Comparison of ENCODE assay signal across 8 cellular contexts in genomic region chr4:118398226-118399090, GRCh38. TPM values are rescaled to one million over a fixed set of nuclear protein-coding genes. Genes with fewer than 3 reads are reported as not detected.
DNase-seq lines count a peak whose midpoint lies in the region; ATAC-seq and TF ChIP-seq lines count a peak whose summit lies in the region.
"Had no signal": no experiment of that assay in that cellular context is flagged by ENCODE, and none has a peak within 500 bp of the region (broad histone marks: within the 10 kb centered on the region; RNA-seq: fewer than 3 reads in every experiment).

No MANE protein-coding gene starts in this region.

- H2BK15ac ChIP-seq in IMR-90 (ENCODE audit: low read depth, low read length) (peak overlapping the region; percentile 51; the same call in 1 of the 3 replicates), mesendoderm (replicated peaks; ENCODE audit: low read depth) (no peak overlapping the region)

- H3K23ac ChIP-seq in IMR-90 (ENCODE audit: low read depth, low read length) (no peak overlapping the region), mesendoderm (ENCODE audit: low read length) (no peak overlapping the region)

- TF ChIP-seq CTCF in IMR-90 (conservative IDR thresholded peaks at IDR 0.05; ENCODE audit: low read depth, low read length), result no peak
- TF ChIP-seq CTCF in GM13976 (IDR thresholded peaks at IDR 0.05; ENCODE audit: borderline replicate concordance, control extremely low read depth, extremely low read depth, insufficient read depth, missing control alignments), result no peak

- H3K4me3 Mint-ChIP-seq in activated CD4-positive, alpha-beta T cell treated with anti-CD3 and anti-CD28 coated beads, Interleukin-2, amount 10 ng/mL, durations not matched to agents 7 days and 5 days, result no peak overlapping the region

- WGBS in IMR-90 (ENCODE audit: extremely low coverage in 2 of 2, insufficient read length in 1 of 2), 2 experiments, result no CpG with 5 or more reads among the region's 5 CpGs
- no CpG with 5 or more reads among the region's 5 CpGs for WGBS in mesendoderm (ENCODE audit: extremely low coverage, insufficient coverage, low lambda C conversion rate)

- H3K36me3 Mint-ChIP-seq in activated CD4-positive, alpha-beta T cell treated with anti-CD3 and anti-CD28 coated beads, Interleukin-2, amount 10 ng/mL, durations not matched to agents 7 days and 5 days (ENCODE audit: low read depth), result no peaks in the 10 kb centered on the region

- H2BK120ac ChIP-seq in IMR-90 (ENCODE audit: low read depth, low read length), result peak overlapping the region; percentile 99
- H2BK120ac ChIP-seq in mesendoderm (ENCODE audit: low read depth, low read length), result peak overlapping the region; percentile 54

- H3K27ac Mint-ChIP-seq in activated CD4-positive, alpha-beta T cell treated with anti-CD3 and anti-CD28 coated beads, Interleukin-2, amount 10 ng/mL, durations not matched to agents 7 days and 5 days, result no peak overlapping the region

- H2AK9ac ChIP-seq in IMR-90 (replicated peaks; ENCODE audit: low read depth, low read length, poor library complexity), result no peak overlapping the region

- BruUV-seq in IMR-90 (replicated peaks; lab: Mats Ljungman, UMichigan), result no TSS peak

- H3K18ac ChIP-seq in IMR-90 (ENCODE audit: low read depth, low read length) (peak overlapping the region; percentile 100), mesendoderm (ENCODE audit: low read length) (no peak overlapping the region)

- POLR2A ChIA-PET in IMR-90 (lab: Charles Lee; ENCODE audit: unreplicated experiment), result no interaction called here
- POLR2A ChIA-PET in activated CD4-positive, alpha-beta T cell treated with anti-CD3 and anti-CD28 coated beads, Interleukin-2, amount 10 ng/mL, durations not matched to agents 7 days and 5 days (lab: Charles Lee), result no interaction called here

- H2AFZ ChIP-seq in IMR-90 (replicated peaks; ENCODE audit: low read length, poor library complexity), result no peak overlapping the region

- H2BK20ac ChIP-seq in IMR-90 (ENCODE audit: low read depth, low read length), result peak overlapping the region; percentile 99; the same call in 1 of the 2 replicates

- peak overlapping the region; percentile 98 for H2BK5ac ChIP-seq in IMR-90 (ENCODE audit: low read depth, low read length, poor library complexity, severe bottlenecking)
- H2BK5ac ChIP-seq in mesendoderm (ENCODE audit: low read length), result no peak overlapping the region

- H3K56ac ChIP-seq in IMR-90 (ENCODE audit: extremely low read depth, insufficient read depth, low read length), result no peak overlapping the region
- H3K56ac ChIP-seq in mesendoderm (ENCODE audit: low read length), result no peak overlapping the region

- H3K9me1 ChIP-seq in IMR-90 (ENCODE audit: insufficient read depth, low read length), result no peaks in the 10 kb centered on the region

- no peaks in the 10 kb centered on the region for H3K36me3 ChIP-seq in IMR-90 (ENCODE audit: control insufficient read depth, insufficient read depth, low read length)
- H3K36me3 ChIP-seq in mesendoderm (ENCODE audit: control insufficient read depth, insufficient read depth, low read length), result no peaks in the 10 kb centered on the region
- H3K36me3 ChIP-seq: SJSA1 had no signal

- H3K4ac ChIP-seq in IMR-90 (ENCODE audit: low read depth, low read length), result peak overlapping the region; percentile 94
- H3K4ac ChIP-seq in mesendoderm (ENCODE audit: low read depth, low read length), result no peak overlapping the region

- H3K4me3 ChIP-seq in IMR-90 (ENCODE audit: insufficient read depth, low read depth, low read length), result no peak overlapping the region
- H3K4me3 ChIP-seq in mesendoderm (ENCODE audit: low read length), result no peak overlapping the region
- H3K4me3 ChIP-seq: SJSA1 had no signal

- no peaks in the 10 kb centered on the region for H3K9me3 Mint-ChIP-seq in activated CD4-positive, alpha-beta T cell treated with anti-CD3 and anti-CD28 coated beads, Interleukin-2, amount 10 ng/mL, durations not matched to agents 7 days and 5 days

- peak; percentile 87 for ATAC-seq in GM19025 (IDR thresholded peaks at IDR 0.05; ENCODE audit: low read depth, unreplicated experiment)
- ATAC-seq in HG02571 (IDR thresholded peaks at IDR 0.05; ENCODE audit: unreplicated experiment), result peak; percentile 84
- ATAC-seq in IMR-90 (ENCODE audit: low read depth), result no peak
- ATAC-seq in Right ventricle myocardium inferior, result no peak

- no peaks in the 10 kb centered on the region for H3K9me3 ChIP-seq in IMR-90 (ENCODE audit: control insufficient read depth, insufficient read depth, low read length)
- H3K9me3 ChIP-seq: SJSA1 had no signal

- TF ChIP-seq POLR2A in IMR-90 (IDR thresholded peaks at IDR 0.05; ENCODE audit: low read depth, low read length), result no peak

- intact Hi-C loops in IMR-90 (cut with micrococcal nuclease) (loop anchor here (1.0 kb wide), 1 partner anchor 9 kb away; no protein-coding TSS in a partner anchor), Right ventricle myocardium inferior (cut with DNase I) (no loop called here)

- H3K79me1 ChIP-seq in IMR-90 (ENCODE audit: low read depth in 1 of 2, low read length in 2 of 2), result no peaks in the 10 kb centered on the region
- H3K79me1 ChIP-seq in mesendoderm (ENCODE audit: low read length), result no peaks in the 10 kb centered on the region

- H4K20me1 ChIP-seq in IMR-90 (ENCODE audit: insufficient read depth, low read length), result no peaks in the 10 kb centered on the region

- no peak for TF ChIP-seq RAD21 in IMR-90 (IDR thresholded peaks at IDR 0.05; ENCODE audit: low read length)

- no peaks in the 10 kb centered on the region for H3K27me3 ChIP-seq in IMR-90 (ENCODE audit: control insufficient read depth, insufficient read depth, low read length)
- no peaks in the 10 kb centered on the region for H3K27me3 ChIP-seq in mesendoderm (ENCODE audit: insufficient read depth, low read length, poor library complexity)
- H3K27me3 ChIP-seq: SJSA1 had no signal

- H3K4me2 ChIP-seq in IMR-90 (ENCODE audit: low read depth, low read length), result no peak overlapping the region
- H3K4me2 ChIP-seq in mesendoderm (ENCODE audit: low read length), result no peak overlapping the region

- in situ Hi-C loops in IMR-90 (cut with MboI; ENCODE audit: low sequenced_read_pairs), result no loop called here
- in situ Hi-C loops in GM13976 (cut with MboI; ENCODE audit: low sequenced_read_pairs, unreplicated experiment), result no loop called here

- H3K4me1 ChIP-seq in IMR-90 (ENCODE audit: control insufficient read depth, insufficient read depth, low read length) (peaks cover 18% of the 10 kb centered on the region), mesendoderm (ENCODE audit: control insufficient read depth, low read depth, low read length) (no peaks in the 10 kb centered on the region)

- no peak for DNase-seq in IMR-90
- DNase-seq in mesendoderm, result no peak
- no peak for DNase-seq in activated CD4-positive, alpha-beta T cell treated with anti-CD3 and anti-CD28 coated beads, Interleukin-2, amount 10 ng/mL, durations not matched to agents 7 days and 5 days
- no peak for DNase-seq in Right ventricle myocardium inferior (ENCODE audit: missing footprints)
- DNase-seq in GM13976 (ENCODE audit: low spot score), result no peak

- H4K8ac ChIP-seq in IMR-90 (ENCODE audit: low read depth in 2 of 2, low read length in 2 of 2), result peak overlapping the region; percentile 37 to 92; a peak in 3 of 4 replicates
- no peak overlapping the region for H4K8ac ChIP-seq in mesendoderm (ENCODE audit: low read depth, low read length)

- peak overlapping the region; percentile 100; the same call in 1 of the 2 replicates for H3K27ac ChIP-seq in IMR-90 (ENCODE audit: insufficient read depth, low read length)
- no peak overlapping the region for H3K27ac ChIP-seq in mesendoderm (ENCODE audit: low read depth, low read length)
- H3K27ac ChIP-seq: SJSA1 had no signal

- no peak overlapping the region for H3K9ac ChIP-seq in IMR-90 (ENCODE audit: low read depth, low read length)
- H3K9ac ChIP-seq in mesendoderm (ENCODE audit: low read length), result no peak overlapping the region

- H2AK5ac ChIP-seq in IMR-90 (ENCODE audit: low read depth, low read length) (peak overlapping the region; percentile 1; the same call in 1 of the 2 replicates), mesendoderm (ENCODE audit: low read length) (no peak overlapping the region)

- H3K4me1 Mint-ChIP-seq in activated CD4-positive, alpha-beta T cell treated with anti-CD3 and anti-CD28 coated beads, Interleukin-2, amount 10 ng/mL, durations not matched to agents 7 days and 5 days, result peaks cover 8% of the 10 kb centered on the region

- CTCF ChIA-PET in IMR-90 (lab: Yijun Ruan, JAX), result interaction anchor here (1.2 kb wide), 1 partner anchor 47 kb away, joined by 3 read pairs; no protein-coding TSS in a partner anchor
- CTCF ChIA-PET in activated CD4-positive, alpha-beta T cell treated with anti-CD3 and anti-CD28 coated beads, Interleukin-2, amount 10 ng/mL, durations not matched to agents 7 days and 5 days (lab: Charles Lee), result no interaction called here

- dilution Hi-C loops in IMR-90 (cut with HindIII; ENCODE audit: low sequenced_read_pairs, unreplicated experiment), result no loop called here

- no peak overlapping the region for H3K14ac ChIP-seq in IMR-90 (replicated peaks; ENCODE audit: low read depth, low read length)

- H3K79me2 ChIP-seq in mesendoderm (ENCODE audit: control insufficient read depth, insufficient read depth, low read length), result no peaks in the 10 kb centered on the region

- H4K5ac ChIP-seq in IMR-90 (ENCODE audit: low read depth, low read length) (peak overlapping the region; percentile 100), mesendoderm (ENCODE audit: low read length) (no peak overlapping the region)

- H4K91ac ChIP-seq in IMR-90 (ENCODE audit: insufficient read depth, low read depth, low read length), result 0 out of 2 replicates have a peak overlapping the region, but pooled peaks have one; percentile 3

- peaks cover 5% of the 10 kb centered on the region for H3K27me3 Mint-ChIP-seq in activated CD4-positive, alpha-beta T cell treated with anti-CD3 and anti-CD28 coated beads, Interleukin-2, amount 10 ng/mL, durations not matched to agents 7 days and 5 days

TF ChIP-seq in IMR-90, 13 proteins besides CTCF, POLR2A, EP300 and RAD21 (continues in another document):
- TF ChIP-seq BHLHE40 (IDR thresholded peaks at IDR 0.05; ENCODE audit: low read depth, low read length), result no peak
- TF ChIP-seq USF2 (IDR thresholded peaks at IDR 0.05; ENCODE audit: low read depth, low read length), result no peak

RNA-seq across cellular contexts. Expression of gene PRSS12, which starts 45.7 kb away (rescaled TPM):
- total RNA-seq in IMR-90 (2012; rRNA removed), result 51.1 and 62.2 TPM in 2 replicates
- 57.5 and 71.5 TPM in 2 replicates for polyA plus RNA-seq in IMR-90 (2012; rRNA removed)
- 36.6 TPM in 2 replicates for polyA plus RNA-seq in IMR-90 (2012; cell fraction: cytosol; rRNA removed)
- polyA plus RNA-seq in IMR-90 (2012; cell fraction: nucleus; rRNA removed; ENCODE audit: low replicate concordance), result 30.0 and 140 TPM in 2 replicates
- 2.9 TPM for polyA plus RNA-seq in mesendoderm (2013, experiment 1 of 2)
- polyA plus RNA-seq in mesendoderm (2013, experiment 2 of 2), result 3.2 TPM
- not detected for total RNA-seq in activated CD4-positive, alpha-beta T cell treated with anti-CD3 and anti-CD28 coated beads, Interleukin-2, amount 10 ng/mL, durations not matched to agents 7 days and 5 days
- not detected for total RNA-seq in Right ventricle myocardium inferior

Comparison
In these comparisons a context has a peak if more than half of its experiments do, and no peak if none do; other contexts are left out.
1. ATAC-seq: peak in GM19025 (single experiment) and HG02571 (single experiment); none in IMR-90 (single experiment) and Right ventricle myocardium inferior (single experiment).
2. RNA of gene PRSS12, which starts 45.7 kb away (total RNA-seq): 51.1 to 62.2 TPM in IMR-90; not detected in activated CD4-positive, alpha-beta T cell treated with anti-CD3 and anti-CD28 coated beads, Interleukin-2, amount 10 ng/mL, durations not matched to agents 7 days and 5 days and not detected in Right ventricle myocardium inferior (single experiment); every median in the first group is over 10 times any median in the second.